Comparison of ENCODE assay signal across 24 cellular contexts in genomic region chrX:44744828-44745227, GRCh38.
"Had no signal": no experiment of that assay in that cellular context is flagged by ENCODE, and none has a peak within 500 bp of the region (broad histone marks: within the 10 kb centered on the region; RNA-seq: fewer than 3 reads in every experiment).

No MANE protein-coding gene starts in this region.

- H3K4me3 ChIP-seq: esophagus muscularis mucosa, gastrocnemius medialis, heart right ventricle, psoas muscle, right lobe of liver, spleen, testis, tibial nerve, upper lobe of right lung, vagina had no signal

- H3K27me3 Mint-ChIP-seq: stimulated activated naive CD8-positive, alpha-beta T cell treated with anti-CD3 and anti-CD28 coated beads, Interleukin-15, amount 100 ng/mL, for 72 hours had no signal

- H3K4me1 ChIP-seq: esophagus muscularis mucosa, gastrocnemius medialis, heart right ventricle, psoas muscle, right lobe of liver, spleen, testis, tibial nerve, upper lobe of right lung, vagina had no signal

- H3K36me3 ChIP-seq: esophagus muscularis mucosa, gastrocnemius medialis, heart right ventricle, right lobe of liver, spleen, tibial nerve, upper lobe of right lung, vagina had no signal

- H3K9me3 ChIP-seq: esophagus muscularis mucosa, gastrocnemius medialis, heart right ventricle, psoas muscle, right lobe of liver, spleen, testis, tibial nerve, upper lobe of right lung, vagina had no signal

- H3K4me1 Mint-ChIP-seq: naive B cell; nephron; stimulated activated naive B cell treated with anti-CD40 and anti-IgM and Interleukin-4, amounts not matched to agents 10 μg/mL and 1 μg/mL and 100 μg/mL, for 72 hours; stimulated activated naive CD8-positive, alpha-beta T cell treated with anti-CD3 and anti-CD28 coated beads, Interleukin-15, amount 100 ng/mL, for 72 hours had no signal

- H3K27me3 ChIP-seq: esophagus muscularis mucosa, spleen, testis, tibial nerve, upper lobe of right lung, vagina had no signal

- H3K9me3 Mint-ChIP-seq: effector memory CD8-positive, alpha-beta T cell; naive B cell; nephron; stimulated activated naive B cell treated with anti-CD40 and anti-IgM and Interleukin-4, amounts not matched to agents 10 μg/mL and 1 μg/mL and 100 μg/mL, for 72 hours; stimulated activated naive CD8-positive, alpha-beta T cell treated with anti-CD3 and anti-CD28 coated beads, Interleukin-15, amount 100 ng/mL, for 72 hours had no signal

- H3K4me3 Mint-ChIP-seq: effector memory CD8-positive, alpha-beta T cell; naive B cell; nephron; stimulated activated naive B cell treated with anti-CD40 and anti-IgM and Interleukin-4, amounts not matched to agents 10 μg/mL and 1 μg/mL and 100 μg/mL, for 72 hours; stimulated activated naive CD8-positive, alpha-beta T cell treated with anti-CD3 and anti-CD28 coated beads, Interleukin-15, amount 100 ng/mL, for 72 hours had no signal

- H3K27ac ChIP-seq: epithelial cell of prostate, esophagus muscularis mucosa, gastrocnemius medialis, heart right ventricle, psoas muscle, right lobe of liver, spleen, testis, tibial nerve, upper lobe of right lung, vagina had no signal

- DNase-seq: effector memory CD8-positive, alpha-beta T cell; gastrocnemius medialis; heart right ventricle; hypothalamus; kidney glomerular epithelial cell; mesendoderm; naive B cell; occipital lobe; psoas muscle; retina; right lobe of liver; spleen; stimulated activated CD4-positive, alpha-beta T cell treated with anti-CD3 and anti-CD28 coated beads, Interleukin-15, amount 100 ng/mL, for 24 hours; stimulated activated CD4-positive, alpha-beta T cell treated with anti-CD3 and anti-CD28 coated beads, Interleukin-1b, Interleukin-23, amount 100 ng/mL, for 48 hours; stimulated activated CD4-positive, alpha-beta T cell treated with anti-CD3 and anti-CD28 coated beads, Interleukin-4, amount 100 ng/mL, for 4 hours; stimulated activated naive B cell treated with anti-CD40 and anti-IgM and Interleukin-4, amounts not matched to agents 10 μg/mL and 1 μg/mL and 100 μg/mL, for 72 hours; stimulated activated naive CD8-positive, alpha-beta T cell treated with anti-CD3 and anti-CD28 coated beads, Interleukin-15, amount 100 ng/mL, for 72 hours; testis; upper lobe of right lung had no signal

- ATAC-seq: effector memory CD8-positive, alpha-beta T cell; gastrocnemius medialis; heart right ventricle; psoas muscle; right lobe of liver; stimulated activated naive B cell treated with anti-CD40 and anti-IgM and Interleukin-4, amounts not matched to agents 10 μg/mL and 1 μg/mL and 100 μg/mL, for 72 hours; stimulated activated naive CD8-positive, alpha-beta T cell treated with anti-CD3 and anti-CD28 coated beads, Interleukin-15, amount 100 ng/mL, for 72 hours; upper lobe of right lung had no signal

- H3K36me3 Mint-ChIP-seq: naive B cell; stimulated activated naive B cell treated with anti-CD40 and anti-IgM and Interleukin-4, amounts not matched to agents 10 μg/mL and 1 μg/mL and 100 μg/mL, for 72 hours had no signal

- H3K27ac Mint-ChIP-seq: naive B cell; nephron; stimulated activated naive B cell treated with anti-CD40 and anti-IgM and Interleukin-4, amounts not matched to agents 10 μg/mL and 1 μg/mL and 100 μg/mL, for 72 hours; stimulated activated naive CD8-positive, alpha-beta T cell treated with anti-CD3 and anti-CD28 coated beads, Interleukin-15, amount 100 ng/mL, for 72 hours had no signal
